Comparison of ENCODE assay signal across 8 cellular contexts in genomic region chr3:136904746-136905145, GRCh38.
"Had no signal": no experiment of that assay in that cellular context is flagged by ENCODE, and none has a peak within 500 bp of the region (broad histone marks: within the 10 kb centered on the region; RNA-seq: fewer than 3 reads in every experiment).

No MANE protein-coding gene starts in this region.

- FAIRE-seq: G401.6, GM12878, GM12891, GM12892, GM18507, GM19239 had no signal

- DNase-seq: GDM1, GF-D8 had no signal

- ATAC-seq: GM12878 had no signal

- H3K4me3 ChIP-seq: GM12878 had no signal
